Comparison of ENCODE assay signal across 20 cellular contexts in genomic region chr1:118366296-118366695, GRCh38.
DNase-seq lines count a peak whose midpoint lies in the region; ATAC-seq, FAIRE-seq and TF ChIP-seq lines count a peak whose summit lies in the region.
"Had no signal": no experiment of that assay in that cellular context is flagged by ENCODE, and none has a peak within 500 bp of the region (broad histone marks: within the 10 kb centered on the region; RNA-seq: fewer than 3 reads in every experiment).

No MANE protein-coding gene starts in this region.

- H3K4me1 ChIP-seq in foreskin keratinocyte (peaks cover 9% of the 10 kb centered on the region), upper lobe of right lung (no peaks in the 10 kb centered on the region), mucosa of descending colon (ENCODE audit: low read depth) (no peaks in the 10 kb centered on the region)
- H3K4me1 ChIP-seq: BLaER1 had no signal

- no peaks in the 10 kb centered on the region for H3K36me3 ChIP-seq in bronchial epithelial cell (ENCODE audit: control insufficient read depth, insufficient read depth, low read length)
- H3K36me3 ChIP-seq in upper lobe of right lung: no peaks in the 10 kb centered on the region
- H3K36me3 ChIP-seq in mucosa of descending colon (ENCODE audit: low read depth): no peaks in the 10 kb centered on the region
- H3K36me3 ChIP-seq: BLaER1 had no signal

- peak; percentile 58 for DNase-seq in AG10803 (ENCODE audit: low read depth)
- DNase-seq in GM04503 (ENCODE audit: low read depth): peak; percentile 29
- DNase-seq in bronchial epithelial cell (ENCODE audit: low read depth): peak; percentile 35
- DNase-seq in foreskin keratinocyte: peak; percentile 16 to 60
- no peak for DNase-seq in anterior cingulate cortex (lab: John Stamatoyannopoulos, UW)
- no peak for DNase-seq in upper lobe of right lung
- DNase-seq in mucosa of descending colon: no peak
- DNase-seq in activated naive CD4-positive, alpha-beta T cell treated with anti-CD3 and anti-CD28 coated beads, Interleukin-2, amount 50 U/mL, for 16 hours: no peak
- DNase-seq: Calu3; CD4-positive, alpha-beta memory T cell; DMS53; H7; NCI-H187; NCI-H2107; NCI-H510A treated with DMSO at 0.1 percent for 48 hours; NCI-H82; RPMI8226; SHP77 treated with DMSO at 0.1 percent for 48 hours; SK-N-SH had no signal

- H3K9me3 ChIP-seq in upper lobe of right lung (peaks cover 20% of the 10 kb centered on the region), mucosa of descending colon (peaks cover 30% of the 10 kb centered on the region)
- H3K9me3 ChIP-seq: SK-N-SH had no signal

- peak; percentile 32 for ATAC-seq in foreskin keratinocyte
- ATAC-seq in upper lobe of right lung: no peak
- no peak for ATAC-seq in mucosa of descending colon

- H3K4me3 ChIP-seq in AG10803 (ENCODE audit: low read length): no peak overlapping the region
- no peak overlapping the region for H3K4me3 ChIP-seq in bronchial epithelial cell (ENCODE audit: low read depth, low read length)
- H3K4me3 ChIP-seq in upper lobe of right lung: no peak overlapping the region
- no peak overlapping the region for H3K4me3 ChIP-seq in mucosa of descending colon
- H3K4me3 ChIP-seq: BLaER1 had no signal

- FAIRE-seq in bronchial epithelial cell (lab: Jason Lieb, UNC): no peak

- intact Hi-C loops in upper lobe of right lung (cut with DNase I): no loop called here
- intact Hi-C loops in mucosa of descending colon (cut with DNase I, micrococcal nuclease): no loop called here

- TF ChIP-seq CTCF in AG10803 (conservative IDR thresholded peaks at IDR 0.05; ENCODE audit: low read length) (no peak), bronchial epithelial cell (IDR thresholded peaks at IDR 0.05; ENCODE audit: insufficient read depth, low read length, severe bottlenecking) (no peak), foreskin keratinocyte (conservative IDR thresholded peaks at IDR 0.05) (no peak), upper lobe of right lung (IDR thresholded peaks at IDR 0.05) (no peak), mucosa of descending colon (IDR thresholded peaks at IDR 0.05) (no peak)

- H3K27me3 ChIP-seq in bronchial epithelial cell (ENCODE audit: control insufficient read depth, insufficient read depth, low read length): no peaks in the 10 kb centered on the region
- no peaks in the 10 kb centered on the region for H3K27me3 ChIP-seq in foreskin keratinocyte
- no peaks in the 10 kb centered on the region for H3K27me3 ChIP-seq in upper lobe of right lung
- H3K27me3 ChIP-seq: BLaER1 had no signal

- no peak overlapping the region for H3K27ac ChIP-seq in foreskin keratinocyte
- H3K27ac ChIP-seq in upper lobe of right lung: no peak overlapping the region
- H3K27ac ChIP-seq: BLaER1 had no signal

Comparison
In these comparisons a context has a peak if more than half of its experiments do, and no peak if none do; other contexts are left out.
1. DNase-seq: peak in AG10803 (single experiment), GM04503 (single experiment), bronchial epithelial cell (single experiment) and foreskin keratinocyte (2 of 2); none in anterior cingulate cortex (0 of 58), upper lobe of right lung (single experiment), mucosa of descending colon (0 of 3) and activated naive CD4-positive, alpha-beta T cell treated with anti-CD3 and anti-CD28 coated beads, Interleukin-2, amount 50 U/mL, for 16 hours (single experiment).